In the genomic region with DNA sequence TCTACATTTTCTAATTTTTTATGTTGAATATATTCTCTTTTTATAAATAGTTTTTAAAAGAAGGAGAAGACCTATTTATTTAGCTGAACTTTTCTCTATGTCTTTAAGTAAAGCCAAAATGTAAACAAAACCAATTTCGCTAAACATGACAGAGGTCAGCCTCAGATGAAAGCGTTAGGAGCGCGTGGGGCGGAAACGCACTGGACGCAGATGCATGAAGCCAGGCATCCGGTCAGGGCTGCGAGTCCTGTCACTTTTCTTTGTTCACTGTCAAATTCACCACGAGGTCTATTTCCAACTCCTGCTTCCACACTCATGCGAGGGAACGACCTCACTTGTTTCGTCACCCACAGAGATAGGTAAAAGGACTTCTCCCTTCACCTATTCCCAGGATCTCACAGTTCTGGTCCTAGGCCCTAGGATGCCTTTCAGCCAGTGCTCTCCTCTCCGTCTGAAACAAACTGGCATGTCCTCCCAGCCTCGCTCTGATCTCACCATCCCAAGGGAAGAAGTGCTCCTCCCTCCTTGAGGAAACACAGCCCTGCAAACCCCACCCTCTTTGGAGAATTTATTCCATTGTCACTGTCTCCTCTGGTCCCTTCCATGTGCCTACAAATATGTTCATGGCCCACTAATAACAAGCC, we compare ENCODE assay signal across 14 cellular contexts. TPM values are rescaled to one million over a fixed set of nuclear protein-coding genes. Genes with fewer than 3 reads are reported as not detected.
A peak's percentile ranks its signal among the peaks of the same experiment; 100 is the strongest.
DNase-seq lines count a peak whose midpoint lies in the region; ATAC-seq and TF ChIP-seq lines count a peak whose summit lies in the region.
"Had no signal": no experiment of that assay in that cellular context is flagged by ENCODE, and none has a peak within 500 bp of the region (broad histone marks: within the 10 kb centered on the region; RNA-seq: fewer than 3 reads in every experiment).

No MANE protein-coding gene starts in this region.

- H3K27ac ChIP-seq in 22Rv1 (0 out of 2 replicates have a peak overlapping the region, but pooled peaks have one; percentile 7), Panc1 (ENCODE audit: low read length) (peak overlapping the region; percentile 18), psoas muscle (peak overlapping the region; percentile 50)
- H3K27ac ChIP-seq: SJSA1 had no signal

- no peak for TF ChIP-seq CTCF in 22Rv1 (IDR thresholded peaks at IDR 0.05)
- TF ChIP-seq CTCF in Panc1 (IDR thresholded peaks at IDR 0.05): no peak
- no peak for TF ChIP-seq CTCF in psoas muscle (IDR thresholded peaks at IDR 0.05)

- no TSS peak for BruUV-seq in Panc1 (replicated peaks; lab: Mats Ljungman, UMichigan)

- H3K36me3 ChIP-seq in Panc1 (ENCODE audit: control insufficient read depth, insufficient read depth, low read length) (peaks cover 10% of the 10 kb centered on the region), psoas muscle (ENCODE audit: insufficient read depth in 1 of 2, low read depth in 1 of 2) (peaks cover 0 to 9% of the 10 kb centered on the region in 2 donors)

- CTCF ChIA-PET in Panc1 (lab: Charles Lee): no interaction called here

- H3K27me3 ChIP-seq in Panc1 (ENCODE audit: control insufficient read depth, insufficient read depth, low read length): no peaks in the 10 kb centered on the region
- no peaks in the 10 kb centered on the region for H3K27me3 ChIP-seq in psoas muscle (ENCODE audit: insufficient read depth in 3 of 3, low read length in 2 of 3)
- H3K27me3 ChIP-seq: dorsolateral prefrontal cortex, SJSA1 had no signal

- DNase-seq in Panc1 (ENCODE audit: low read depth, low spot score): no peak
- no peak for DNase-seq in Right ventricle myocardium superior
- DNase-seq in psoas muscle: peak; percentile 37 to 72
- no peak for DNase-seq in iPS-NIHi7 (ENCODE audit: extremely low spot score)
- no peak for DNase-seq in cerebellar cortex (ENCODE audit: low spot score)
- DNase-seq: activated CD8-positive, alpha-beta T cell treated with anti-CD3 and anti-CD28 coated beads for 36 hours; dorsolateral prefrontal cortex; H7; NCI-H1417; posterior cingulate gyrus had no signal

- in situ Hi-C loops in Panc1 (cut with HindIII; ENCODE audit: low pct_unique_long_range_greater_than_20kb, low sequenced_read_pairs): no loop called here

- H3K4me3 ChIP-seq in Panc1 (ENCODE audit: low read depth in 2 of 2, low read length in 2 of 2) (no peak overlapping the region), psoas muscle (no peak overlapping the region)
- H3K4me3 ChIP-seq: dorsolateral prefrontal cortex, SJSA1 had no signal

- POLR2A ChIA-PET in Panc1 (lab: Charles Lee): no interaction called here

- H3K9me3 ChIP-seq in Panc1 (ENCODE audit: control insufficient read depth, insufficient read depth, low read depth, low read length) (no peaks in the 10 kb centered on the region), psoas muscle (no peaks in the 10 kb centered on the region)
- H3K9me3 ChIP-seq: SJSA1 had no signal

- 83 to 91% (median 88%) methylated on average over 15 of the region's 15 CpGs for WGBS in psoas muscle, 3 donors

- ATAC-seq in Panc1: no peak
- ATAC-seq in Right ventricle myocardium superior (ENCODE audit: poor library complexity): peak; percentile 80
- ATAC-seq in psoas muscle: peak in 3 of 4 donors; percentile 53 to 67 (median 58)
- ATAC-seq in HG02981 (IDR thresholded peaks at IDR 0.05; ENCODE audit: unreplicated experiment): no peak
- ATAC-seq in GM21576 (IDR thresholded peaks at IDR 0.05; ENCODE audit: unreplicated experiment): no peak
- ATAC-seq: activated CD8-positive, alpha-beta T cell treated with anti-CD3 and anti-CD28 coated beads for 36 hours had no signal

- H3K4me1 ChIP-seq in Panc1 (ENCODE audit: control insufficient read depth, insufficient read depth, low read length) (peaks cover 28% of the 10 kb centered on the region), psoas muscle (peaks cover 8% of the 10 kb centered on the region)

- intact Hi-C loops in Panc1 (cut with micrococcal nuclease; ENCODE audit: unreplicated experiment) (no loop called here), Right ventricle myocardium superior (cut with DNase I) (no loop called here), psoas muscle (cut with DNase I) (no loop called here)

RNA-seq across cellular contexts. Expression of a gene that starts 57.9 kb away (rescaled TPM):
- total RNA-seq in Panc1 (2021; ENCODE audit: unreplicated experiment) (446 TPM), Right ventricle myocardium superior (112 TPM), psoas muscle (10 to 100 TPM; 37.5 to 61.5 (median 54.8) TPM)
- polyA plus RNA-seq in Panc1 (2012; ENCODE audit: insufficient read length): 777 TPM
- polyA plus RNA-seq in psoas muscle: 10 to 100 TPM; 19.3 to 28.2 (median 19.8) TPM

Comparison
In these comparisons a context has a peak if more than half of its experiments do, and no peak if none do; other contexts are left out.
1. ATAC-seq: peak in Right ventricle myocardium superior (single experiment) and psoas muscle (3 of 4); none in Panc1 (single experiment), HG02981 (single experiment) and GM21576 (single experiment).
2. DNase-seq: peak in psoas muscle (2 of 2); none in Panc1 (single experiment), Right ventricle myocardium superior (single experiment), iPS-NIHi7 (single experiment) and cerebellar cortex (single experiment).
3. Peak in every context shown above with its lines, with median percentiles within 50 percentile points of each other: H3K27ac ChIP-seq.